8 cellular contexts compared by ENCODE assay signal in genomic region chr2:105287692-105288091, GRCh38.
DNase-seq lines count a peak whose midpoint lies in the region; ATAC-seq and TF ChIP-seq lines count a peak whose summit lies in the region.

No MANE protein-coding gene starts in this region.

- peaks cover 37% of the 10 kb centered on the region for H3K36me3 ChIP-seq in WERI-Rb-1

- H3K9me3 ChIP-seq in WERI-Rb-1 (ENCODE audit: severe bottlenecking) = no peaks in the 10 kb centered on the region

- peak; percentile 52 for DNase-seq in NCI-H82 (lab: John Stamatoyannopoulos, UW)
- no peak for DNase-seq in NCI-H82 treated with DMSO at 0.1 percent for 48 hours (lab: John Stamatoyannopoulos, UW; ENCODE audit: unreplicated experiment)
- peak; percentile 48 for DNase-seq in HuH-7 (ENCODE audit: low spot score)
- DNase-seq in WERI-Rb-1 = peak; percentile 50
- DNase-seq in foreskin melanocyte = peak; percentile 21
- DNase-seq in stimulated activated CD4-positive, alpha-beta T cell treated with anti-CD3 and anti-CD28 coated beads, Interleukin-1b, Interleukin-23, amount 100 ng/mL, for 48 hours = peak; percentile 25
- no peak for DNase-seq in NCI-H146 (lab: John Stamatoyannopoulos, UW)

- H3K27me3 ChIP-seq in WERI-Rb-1 (ENCODE audit: insufficient read depth, low read depth, severe bottlenecking) = no peaks in the 10 kb centered on the region

- no peak for ATAC-seq in HG03095 (IDR thresholded peaks at IDR 0.05; ENCODE audit: unreplicated experiment)

- peak; percentile 55; the same call in 1 of the 2 replicates for TF ChIP-seq CTCF in WERI-Rb-1 (IDR thresholded peaks at IDR 0.05; ENCODE audit: low read depth, low read length)

- H3K4me3 ChIP-seq in WERI-Rb-1 (ENCODE audit: low read depth, low read length) = no peak overlapping the region

- H3K27ac ChIP-seq in WERI-Rb-1 = no peak overlapping the region

Comparison
In these comparisons a context has a peak if more than half of its experiments do, and no peak if none do; other contexts are left out.
1. DNase-seq: peak in NCI-H82 (single experiment), HuH-7 (single experiment), WERI-Rb-1 (single experiment), foreskin melanocyte (single experiment) and stimulated activated CD4-positive, alpha-beta T cell treated with anti-CD3 and anti-CD28 coated beads, Interleukin-1b, Interleukin-23, amount 100 ng/mL, for 48 hours (single experiment); none in NCI-H82 treated with DMSO at 0.1 percent for 48 hours (single experiment) and NCI-H146 (single experiment).